1 cellular context compared by ENCODE assay signal in the genomic region with DNA sequence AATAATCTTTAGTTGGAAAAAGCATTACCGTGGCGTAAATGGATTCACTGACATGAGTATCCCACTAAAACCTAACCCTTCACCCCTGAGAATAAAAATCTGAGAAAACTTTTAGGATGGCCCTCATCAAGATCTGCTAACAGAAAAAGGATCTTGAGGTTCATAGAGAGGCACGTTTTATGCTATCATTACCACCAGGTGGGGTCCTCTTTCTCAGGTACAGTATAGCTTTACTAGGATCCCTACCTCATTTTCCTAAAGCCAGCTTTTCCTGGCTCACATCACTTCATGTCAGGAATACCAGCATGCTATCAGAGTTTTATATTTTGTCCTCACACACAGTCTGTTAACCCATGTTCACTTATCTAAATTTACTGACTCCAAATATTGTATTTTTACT.
TF ChIP-seq lines count a peak whose summit lies in the region.

No MANE protein-coding gene starts in this region.

TF ChIP-seq in H1, 55 proteins besides CTCF, POLR2A, EP300 and RAD21:
- TF ChIP-seq MAFK (IDR thresholded peaks at IDR 0.05; ENCODE audit: low read depth, low read length) (no peak), GABPA (IDR thresholded peaks at IDR 0.05; ENCODE audit: borderline replicate concordance, insufficient read depth, low read length) (no peak), TBP (IDR thresholded peaks at IDR 0.05; ENCODE audit: low read depth, low read length) (no peak), SIN3A (conservative IDR thresholded peaks at IDR 0.05 in 1 of 2, IDR thresholded peaks at IDR 0.05 in 1 of 2; ENCODE audit: low read depth in 1 of 2, low read length in 2 of 2) (no peak), TAF1 (IDR thresholded peaks at IDR 0.05; ENCODE audit: low read depth, low read length) (no peak), CHD2 (IDR thresholded peaks at IDR 0.05; ENCODE audit: low read length) (no peak), SIRT6 (IDR thresholded peaks at IDR 0.05; ENCODE audit: low read length) (no peak), YY1 (IDR thresholded peaks at IDR 0.05; ENCODE audit: low read depth, low read length) (no peak), BACH1 (IDR thresholded peaks at IDR 0.05; ENCODE audit: low read length) (no peak), CHD1 (IDR thresholded peaks at IDR 0.05; ENCODE audit: low read depth, low read length) (no peak)
- TF ChIP-seq, protein P1, sequence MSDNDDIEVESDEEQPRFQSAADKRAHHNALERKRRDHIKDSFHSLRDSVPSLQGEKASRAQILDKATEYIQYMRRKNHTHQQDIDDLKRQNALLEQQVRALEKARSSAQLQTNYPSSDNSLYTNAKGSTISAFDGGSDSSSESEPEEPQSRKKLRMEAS (IDR thresholded peaks at IDR 0.05), result no peak
